In genomic region chr6:64591682-64592081, GRCh38 we compare ENCODE assay signal across 25 cellular contexts.
"Had no signal": no experiment of that assay in that cellular context is flagged by ENCODE, and none has a peak within 500 bp of the region (broad histone marks: within the 10 kb centered on the region; RNA-seq: fewer than 3 reads in every experiment).

No MANE protein-coding gene starts in this region.

- H2AFZ ChIP-seq: hepatocyte had no signal

- H3K9me3 ChIP-seq: left lung, lower lobe of right lung, ovary, psoas muscle, right lobe of liver, stomach, thyroid gland had no signal

- H3K4me3 ChIP-seq: coronary artery, esophagus muscularis mucosa, hepatocyte, left lung, lower lobe of right lung, ovary, psoas muscle, right lobe of liver, smooth muscle cell, stomach, thyroid gland had no signal

- H3K27ac ChIP-seq: coronary artery, esophagus muscularis mucosa, hepatocyte, left lung, lower lobe of right lung, ovary, psoas muscle, right lobe of liver, stomach, thyroid gland had no signal

- H3K36me3 Mint-ChIP-seq: stimulated activated effector memory CD8-positive, alpha-beta T cell treated with anti-CD3 and anti-CD28 coated beads, Interleukin-12 subunit alpha, Interleukin-12 subunit beta, amount 100 ng/mL, for 72 hours had no signal

- H3K4me1 ChIP-seq: esophagus muscularis mucosa, left lung, lower lobe of right lung, psoas muscle, right lobe of liver, stomach, thyroid gland had no signal

- H3K27me3 ChIP-seq: esophagus muscularis mucosa, hepatocyte, left lung, ovary, stomach, thyroid gland had no signal

- H3K4me2 ChIP-seq: hepatocyte, smooth muscle cell had no signal

- H3K36me3 ChIP-seq: esophagus muscularis mucosa, left lung, lower lobe of right lung, ovary, right lobe of liver, stomach, thyroid gland had no signal

- H3K27ac Mint-ChIP-seq: naive thymus-derived CD8-positive, alpha-beta T cell; nephron progenitor cell; stimulated activated effector memory CD8-positive, alpha-beta T cell treated with anti-CD3 and anti-CD28 coated beads, Interleukin-12 subunit alpha, Interleukin-12 subunit beta, amount 100 ng/mL, for 72 hours had no signal

- ATAC-seq: left lung; lower lobe of right lung; naive thymus-derived CD8-positive, alpha-beta T cell; psoas muscle; right lobe of liver; stimulated activated effector memory CD8-positive, alpha-beta T cell treated with anti-CD3 and anti-CD28 coated beads, Interleukin-12 subunit alpha, Interleukin-12 subunit beta, amount 100 ng/mL, for 72 hours had no signal

- DNase-seq: dermis blood vessel endothelial cell; effector memory CD4-positive, alpha-beta T cell; head of caudate nucleus; kidney; left lung; lower lobe of right lung; naive thymus-derived CD8-positive, alpha-beta T cell; nephron progenitor cell; occipital lobe; ovary; posterior cingulate gyrus; psoas muscle; right lobe of liver; stimulated activated CD4-positive, alpha-beta T cell treated with anti-CD3 and anti-CD28 coated beads, Interleukin-12 subunit alpha, Interleukin-12 subunit beta, amount 100 ng/mL, for 4 hours; stimulated activated CD4-positive, alpha-beta T cell treated with anti-CD3 and anti-CD28 coated beads, Interleukin-2, amount 100 ng/mL, for 24 hours; stimulated activated CD4-positive, alpha-beta T cell treated with anti-CD3 and anti-CD28 coated beads, Interleukin-4, amount 100 ng/mL, for 24 hours; stimulated activated naive CD4-positive, alpha-beta T cell treated with Interleukin-2 at 50 U/mL for 16 hours; stomach; thyroid gland; trophoblast cell had no signal
